Comparison of ENCODE assay signal across 9 cellular contexts in the genomic region with DNA sequence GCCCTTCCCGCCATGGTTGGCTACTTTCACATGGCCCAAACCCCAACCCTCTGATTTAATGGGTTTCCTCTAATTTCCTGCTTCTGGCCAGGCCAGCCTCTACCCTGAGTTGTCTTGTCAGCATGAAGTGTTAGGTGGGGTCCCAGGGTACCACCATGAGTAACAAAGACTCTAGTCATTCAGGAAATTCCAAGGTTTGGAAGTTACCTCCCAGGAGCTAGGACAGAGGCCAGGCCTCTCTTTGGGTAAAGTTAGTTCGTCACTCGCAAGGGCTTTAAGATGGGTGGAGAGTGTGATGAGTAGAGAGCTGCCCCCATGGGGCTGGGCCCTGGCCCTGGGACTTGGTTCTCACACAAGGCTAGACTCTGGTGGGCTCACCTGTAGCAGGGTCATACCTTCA. TPM values are rescaled to one million over a fixed set of nuclear protein-coding genes. Genes with fewer than 3 reads are reported as not detected.
DNase-seq lines count a peak whose midpoint lies in the region; ATAC-seq, FAIRE-seq and TF ChIP-seq lines count a peak whose summit lies in the region.
"Had no signal": no experiment of that assay in that cellular context is flagged by ENCODE, and none has a peak within 500 bp of the region (broad histone marks: within the 10 kb centered on the region; RNA-seq: fewer than 3 reads in every experiment).

No MANE protein-coding gene starts in this region.

- H3K36me3 ChIP-seq in heart right ventricle (peaks cover 0 to 97% (median 52%) of the 10 kb centered on the region in 9 donors), astrocyte (ENCODE audit: insufficient read depth, low read length) (peaks cover 44% of the 10 kb centered on the region), lower lobe of right lung (peaks cover 91% of the 10 kb centered on the region), aorta (ENCODE audit: control insufficient read depth in 1 of 2, insufficient read depth in 2 of 2, low read length in 1 of 2) (peaks cover 0 to 12% of the 10 kb centered on the region in 2 donors), kidney (ENCODE audit: control insufficient read depth in 1 of 2, insufficient read depth in 2 of 2, low read length in 2 of 2) (peaks cover 31 to 54% of the 10 kb centered on the region in 2 donors)

- FAIRE-seq in astrocyte (lab: Jason Lieb, UNC) (no peak), kidney (lab: Jason Lieb, UNC) (no peak)

- H3K9ac ChIP-seq in astrocyte (ENCODE audit: low read length) (peak overlapping the region; percentile 72), kidney (ENCODE audit: low read length in 2 of 2) (no peak overlapping the region)

- TF ChIP-seq CTCF in heart right ventricle (IDR thresholded peaks at IDR 0.05) (no peak), astrocyte (IDR thresholded peaks at IDR 0.05; ENCODE audit: insufficient read depth, low read depth, low read length) (no peak), lower lobe of right lung (IDR thresholded peaks at IDR 0.05) (no peak), kidney (IDR thresholded peaks at IDR 0.05; ENCODE audit: borderline replicate concordance, extremely low read depth, insufficient read depth) (no peak)

- peaks cover 38% of the 10 kb centered on the region for H3K36me3 Mint-ChIP-seq in astrocyte (ENCODE audit: low read depth, unreplicated experiment)

- H3K4me2 ChIP-seq in astrocyte (ENCODE audit: low read length): peak overlapping the region; percentile 68

- H3K27me3 Mint-ChIP-seq in astrocyte (ENCODE audit: low read depth, unreplicated experiment): no peaks in the 10 kb centered on the region

- no peak overlapping the region for H2AFZ ChIP-seq in astrocyte (ENCODE audit: low read depth, low read length)

- H3K4me1 Mint-ChIP-seq in astrocyte (ENCODE audit: low read depth, unreplicated experiment): peaks cover 20% of the 10 kb centered on the region

- H3K4me1 ChIP-seq in heart right ventricle (peaks cover 13 to 53% (median 35%) of the 10 kb centered on the region in 9 donors), astrocyte (ENCODE audit: insufficient read depth, low read length) (peaks cover 44% of the 10 kb centered on the region), lower lobe of right lung (peaks cover 20% of the 10 kb centered on the region), aorta (ENCODE audit: control insufficient read depth in 1 of 2, insufficient read depth in 2 of 2, low read length in 2 of 2) (peaks cover 0 to 5% of the 10 kb centered on the region in 2 donors), kidney (ENCODE audit: control insufficient read depth in 1 of 2, insufficient read depth in 1 of 2, low read depth in 1 of 2, low read length in 2 of 2) (peaks cover 0 to 5% of the 10 kb centered on the region in 2 donors)

- ATAC-seq in heart right ventricle (peak in 3 of 8 donors; percentile 5 to 13 (median 6)), left cardiac atrium (no peak), lower lobe of right lung (no peak), aorta (ENCODE audit: low FRiP score) (no peak)

- H3K4me3 Mint-ChIP-seq in astrocyte (ENCODE audit: unreplicated experiment): no peak overlapping the region

- H3K27ac Mint-ChIP-seq in astrocyte (ENCODE audit: unreplicated experiment): no peak overlapping the region

- peak overlapping the region; percentile 60 to 83 (median 68) for H3K27ac ChIP-seq in heart right ventricle
- H3K27ac ChIP-seq in astrocyte (ENCODE audit: low read depth, low read length): peak overlapping the region; percentile 84
- peak overlapping the region; percentile 5 for H3K27ac ChIP-seq in lower lobe of right lung
- H3K27ac ChIP-seq in aorta (ENCODE audit: low read depth in 1 of 2, low read length in 2 of 2): peak overlapping the region; percentile 29 to 41
- no peak overlapping the region for H3K27ac ChIP-seq in kidney (ENCODE audit: low read depth in 2 of 2, low read length in 2 of 2)
- H3K27ac ChIP-seq: cardiac muscle cell had no signal

- H3K9me3 Mint-ChIP-seq in astrocyte (ENCODE audit: unreplicated experiment): no peaks in the 10 kb centered on the region

- H3K4me3 ChIP-seq in heart right ventricle: no peak overlapping the region
- H3K4me3 ChIP-seq in astrocyte (ENCODE audit: insufficient read depth, low read depth, low read length): peak overlapping the region; percentile 14
- no peak overlapping the region for H3K4me3 ChIP-seq in lower lobe of right lung
- no peak overlapping the region for H3K4me3 ChIP-seq in aorta (ENCODE audit: low read length in 2 of 2)
- no peak overlapping the region for H3K4me3 ChIP-seq in kidney (ENCODE audit: low read length in 2 of 2)
- H3K4me3 ChIP-seq: cardiac muscle cell had no signal

- no peak for DNase-seq in heart right ventricle
- no peak for DNase-seq in left cardiac atrium
- DNase-seq in astrocyte (ENCODE audit: low read depth): peak; percentile 41
- no peak for DNase-seq in lower lobe of right lung
- DNase-seq in aorta: no peak
- no peak for DNase-seq in hepatic stellate cell (ENCODE audit: low spot score)
- no peak for DNase-seq in NCI-H524 treated with DMSO at 0.1 percent for 48 hours (lab: John Stamatoyannopoulos, UW)
- DNase-seq in kidney: no peak

- WGBS in heart right ventricle, 2 donors: 72 to 73% methylated on average over 3 of the region's 3 CpGs
- WGBS in aorta, 2 donors: 80 to 84% methylated on average over 3 of the region's 3 CpGs

- H4K20me1 ChIP-seq in astrocyte (ENCODE audit: insufficient read depth, low read length): peaks cover 40% of the 10 kb centered on the region

- no peaks in the 10 kb centered on the region for H3K27me3 ChIP-seq in heart right ventricle
- H3K27me3 ChIP-seq in astrocyte (ENCODE audit: insufficient read depth, low read length): no peaks in the 10 kb centered on the region
- H3K27me3 ChIP-seq in lower lobe of right lung (ENCODE audit: low read depth): no peaks in the 10 kb centered on the region
- H3K27me3 ChIP-seq in aorta (ENCODE audit: control insufficient read depth in 1 of 2, insufficient read depth in 2 of 2, low read length in 1 of 2): no peaks in the 10 kb centered on the region
- H3K27me3 ChIP-seq: cardiac muscle cell had no signal

- intact Hi-C loops in heart right ventricle (cut with DNase I): loop anchor here in 3 of 10 donors (5.0 to 10.0 kb wide), 3 partner anchors 56 to 147 kb away; a partner anchor contains a TSS
- intact Hi-C loops in left cardiac atrium (cut with DNase I): no loop called here
- intact Hi-C loops in lower lobe of right lung (cut with DNase I): no loop called here
- intact Hi-C loops in aorta (cut with DNase I): no loop called here
- intact Hi-C loops in kidney (cut with DNase I): no loop called here

- H3K79me2 ChIP-seq in astrocyte (ENCODE audit: insufficient read depth, low read length): peaks cover 15% of the 10 kb centered on the region

- H3K9me3 ChIP-seq in heart right ventricle (no peaks in the 10 kb centered on the region), astrocyte (ENCODE audit: insufficient read depth, low read depth, low read length) (no peaks in the 10 kb centered on the region), lower lobe of right lung (no peaks in the 10 kb centered on the region), aorta (ENCODE audit: control insufficient read depth, low read length) (no peaks in the 10 kb centered on the region), kidney (ENCODE audit: control insufficient read depth in 1 of 2, low read length in 2 of 2) (no peaks in the 10 kb centered on the region)

RNA-seq across cellular contexts. Expression of a gene that starts 54.6 kb away (rescaled TPM):
- total RNA-seq in heart right ventricle (10 to 100 TPM in 2 of 10 donors, 1 to 10 TPM in 8; 6.0 to 16.3 (median 8.2) TPM), left cardiac atrium (1 to 10 TPM; 5.6 to 5.8 TPM), astrocyte (0.31 and 0.64 TPM in 2 replicates), lower lobe of right lung (3.8 TPM), aorta (1 to 10 TPM; 1.3 to 1.8 TPM), kidney (3.7 TPM)
- polyA plus RNA-seq in heart right ventricle (1 to 10 TPM; 3.7 to 6.9 TPM), aorta (1 to 10 TPM in 1 of 2 donors, under 1 TPM in 1; 0.13 to 2.1 TPM), kidney (ENCODE audit: insufficient read depth, low read depth, low replicate concordance) (2.9 TPM)

Comparison
In these comparisons a context has a peak if more than half of its experiments do, and no peak if none do; other contexts are left out.
1. H3K27ac ChIP-seq: peak in heart right ventricle (10 of 10), astrocyte (single experiment), lower lobe of right lung (single experiment) and aorta (2 of 2); none in kidney (0 of 2).